20 cellular contexts compared by ENCODE assay signal in genomic region chr7:37395618-37396259, GRCh38. TPM values are rescaled to one million over a fixed set of nuclear protein-coding genes. Genes with fewer than 3 reads are reported as not detected.
DNase-seq lines count a peak whose midpoint lies in the region; ATAC-seq and TF ChIP-seq lines count a peak whose summit lies in the region.
"Had no signal": no experiment of that assay in that cellular context is flagged by ENCODE, and none has a peak within 500 bp of the region (broad histone marks: within the 10 kb centered on the region; RNA-seq: fewer than 3 reads in every experiment).

No MANE protein-coding gene starts in this region.

- peak overlapping the region; percentile 14 for H3K27ac Mint-ChIP-seq in activated naive CD8-positive, alpha-beta T cell
- no peak overlapping the region for H3K27ac Mint-ChIP-seq in activated naive CD8-positive, alpha-beta T cell treated with anti-CD3 and anti-CD28 coated beads for 36 hours
- peak overlapping the region; percentile 48 for H3K27ac Mint-ChIP-seq in endodermal cell
- peak overlapping the region; percentile 23 for H3K27ac Mint-ChIP-seq in stimulated activated naive CD8-positive, alpha-beta T cell treated with anti-CD3 and anti-CD28 coated beads, Interleukin-15, Interleukin-2, amounts not matched to agents 100 ng/mL and 50 ng/mL, for 24 hours

- H3K4me3 ChIP-seq in KMS-11 (IDR thresholded peaks at IDR 0.05; ENCODE audit: insufficient read depth, low read depth, low read length) (no peak overlapping the region), endodermal cell (ENCODE audit: low read length) (no peak overlapping the region), neuronal stem cell (ENCODE audit: low read length in 2 of 2) (no peak overlapping the region)
- H3K4me3 ChIP-seq: ascending aorta, esophagus muscularis mucosa, HAP-1, PC-9, psoas muscle had no signal

- peak overlapping the region; percentile 32 for H3K9ac ChIP-seq in KMS-11
- H3K9ac ChIP-seq in endodermal cell (ENCODE audit: extremely low read depth, low read length, poor library complexity, severe bottlenecking), result no peak overlapping the region
- H3K9ac ChIP-seq in neuronal stem cell (ENCODE audit: low read depth, low read length, poor library complexity), result no peak overlapping the region

- intact Hi-C loops in Right ventricle myocardium inferior (cut with DNase I), result no loop called here

- H3K27me3 Mint-ChIP-seq in activated naive CD8-positive, alpha-beta T cell, result no peaks in the 10 kb centered on the region
- no peaks in the 10 kb centered on the region for H3K27me3 Mint-ChIP-seq in activated naive CD8-positive, alpha-beta T cell treated with anti-CD3 and anti-CD28 coated beads for 36 hours
- H3K27me3 Mint-ChIP-seq in endodermal cell (ENCODE audit: insufficient read depth), result no peaks in the 10 kb centered on the region
- no peaks in the 10 kb centered on the region for H3K27me3 Mint-ChIP-seq in stimulated activated naive CD8-positive, alpha-beta T cell treated with anti-CD3 and anti-CD28 coated beads, Interleukin-15, Interleukin-2, amounts not matched to agents 100 ng/mL and 50 ng/mL, for 24 hours
- H3K27me3 Mint-ChIP-seq: central memory CD8-positive, alpha-beta T cell; T-cell had no signal

- H3K9me3 Mint-ChIP-seq in activated naive CD8-positive, alpha-beta T cell (ENCODE audit: low read depth), result no peaks in the 10 kb centered on the region
- peaks cover 2% of the 10 kb centered on the region for H3K9me3 Mint-ChIP-seq in activated naive CD8-positive, alpha-beta T cell treated with anti-CD3 and anti-CD28 coated beads for 36 hours
- H3K9me3 Mint-ChIP-seq in endodermal cell, result no peaks in the 10 kb centered on the region
- peaks cover 4% of the 10 kb centered on the region for H3K9me3 Mint-ChIP-seq in stimulated activated naive CD8-positive, alpha-beta T cell treated with anti-CD3 and anti-CD28 coated beads, Interleukin-15, Interleukin-2, amounts not matched to agents 100 ng/mL and 50 ng/mL, for 24 hours
- H3K9me3 Mint-ChIP-seq: central memory CD8-positive, alpha-beta T cell; T-cell had no signal

- no peak overlapping the region for H3K18ac ChIP-seq in neuronal stem cell (ENCODE audit: low read length)

- H2AFZ ChIP-seq in KMS-11 (ENCODE audit: low read depth) (peak overlapping the region; percentile 23; the same call in 1 of the 2 replicates), neuronal stem cell (ENCODE audit: low read length) (no peak overlapping the region)
- H2AFZ ChIP-seq: PC-9 had no signal

- H3K14ac ChIP-seq in neuronal stem cell (ENCODE audit: low read length), result no peak overlapping the region

- H3K27ac ChIP-seq in KMS-11, result peak overlapping the region; percentile 80
- H3K27ac ChIP-seq in endodermal cell (ENCODE audit: low read depth, low read length), result no peak overlapping the region
- H3K27ac ChIP-seq in neuronal stem cell (replicated peaks; ENCODE audit: low read length), result no peak overlapping the region
- H3K27ac ChIP-seq: ascending aorta, esophagus muscularis mucosa, PC-9, psoas muscle had no signal

- H3K4me3 Mint-ChIP-seq in activated naive CD8-positive, alpha-beta T cell, result no peak overlapping the region
- H3K4me3 Mint-ChIP-seq in activated naive CD8-positive, alpha-beta T cell treated with anti-CD3 and anti-CD28 coated beads for 36 hours, result no peak overlapping the region
- H3K4me3 Mint-ChIP-seq in endodermal cell, result no peak overlapping the region
- H3K4me3 Mint-ChIP-seq in stimulated activated naive CD8-positive, alpha-beta T cell treated with anti-CD3 and anti-CD28 coated beads, Interleukin-15, Interleukin-2, amounts not matched to agents 100 ng/mL and 50 ng/mL, for 24 hours, result no peak overlapping the region
- H3K4me3 Mint-ChIP-seq: central memory CD8-positive, alpha-beta T cell had no signal

- peaks cover 5% of the 10 kb centered on the region for H3K36me3 Mint-ChIP-seq in activated naive CD8-positive, alpha-beta T cell
- peaks cover 5% of the 10 kb centered on the region for H3K36me3 Mint-ChIP-seq in activated naive CD8-positive, alpha-beta T cell treated with anti-CD3 and anti-CD28 coated beads for 36 hours
- no peaks in the 10 kb centered on the region for H3K36me3 Mint-ChIP-seq in endodermal cell (ENCODE audit: low read depth)
- peaks cover 5% of the 10 kb centered on the region for H3K36me3 Mint-ChIP-seq in stimulated activated naive CD8-positive, alpha-beta T cell treated with anti-CD3 and anti-CD28 coated beads, Interleukin-15, Interleukin-2, amounts not matched to agents 100 ng/mL and 50 ng/mL, for 24 hours (ENCODE audit: low read depth)

- H3K23ac ChIP-seq in neuronal stem cell (ENCODE audit: low read depth, low read length, poor library complexity), result no peak overlapping the region

- no peak overlapping the region for H2BK15ac ChIP-seq in neuronal stem cell (ENCODE audit: low read length)

- H3K9me3 ChIP-seq in endodermal cell (ENCODE audit: control insufficient read depth, low read length) (no peaks in the 10 kb centered on the region), neuronal stem cell (replicated peaks in 1 of 2; ENCODE audit: control insufficient read depth in 2 of 2, insufficient read depth in 1 of 2, low read depth in 1 of 2, low read length in 2 of 2) (no peaks in the 10 kb centered on the region)
- H3K9me3 ChIP-seq: ascending aorta, esophagus muscularis mucosa, HAP-1, psoas muscle had no signal

- no peak overlapping the region for H4K91ac ChIP-seq in neuronal stem cell (ENCODE audit: low read depth, low read length, poor library complexity)

- no peak overlapping the region for H2AK5ac ChIP-seq in neuronal stem cell (ENCODE audit: low read depth, low read length)

- no peak overlapping the region for H4K8ac ChIP-seq in neuronal stem cell (ENCODE audit: low read depth, low read length)

- no peak for DNase-seq in activated naive CD8-positive, alpha-beta T cell treated with anti-CD3 and anti-CD28 coated beads for 36 hours
- no peak for DNase-seq in endodermal cell
- no peak for DNase-seq in Right ventricle myocardium inferior (ENCODE audit: missing footprints)
- DNase-seq in neuronal stem cell (ENCODE audit: low spot score), result no peak
- DNase-seq: activated gamma-delta T cell, mesendoderm, NCI-H1092, NCI-H1930, NCI-H226, NCI-H774, PC-9, psoas muscle, T-cell had no signal

- H4K20me1 ChIP-seq in KMS-11 (ENCODE audit: insufficient read depth), result no peaks in the 10 kb centered on the region

- H3K4me1 Mint-ChIP-seq in activated naive CD8-positive, alpha-beta T cell (ENCODE audit: low read depth), result peaks cover 68% of the 10 kb centered on the region
- H3K4me1 Mint-ChIP-seq in activated naive CD8-positive, alpha-beta T cell treated with anti-CD3 and anti-CD28 coated beads for 36 hours, result peaks cover 43% of the 10 kb centered on the region
- H3K4me1 Mint-ChIP-seq in endodermal cell, result peaks cover 78% of the 10 kb centered on the region
- peaks cover 64% of the 10 kb centered on the region for H3K4me1 Mint-ChIP-seq in stimulated activated naive CD8-positive, alpha-beta T cell treated with anti-CD3 and anti-CD28 coated beads, Interleukin-15, Interleukin-2, amounts not matched to agents 100 ng/mL and 50 ng/mL, for 24 hours (ENCODE audit: low read depth)

- TF ChIP-seq CTCF in KMS-11 (conservative IDR thresholded peaks at IDR 0.05; ENCODE audit: low read depth, low read length), result no peak
- no peak for TF ChIP-seq CTCF in endodermal cell (conservative IDR thresholded peaks at IDR 0.05)

- H3K27me3 ChIP-seq in KMS-11 (ENCODE audit: insufficient read depth, low read depth) (no peaks in the 10 kb centered on the region), endodermal cell (ENCODE audit: control insufficient read depth, insufficient read depth, low read length, poor library complexity, severe bottlenecking) (no peaks in the 10 kb centered on the region), neuronal stem cell (ENCODE audit: control insufficient read depth in 3 of 3, insufficient read depth in 3 of 3, low read depth in 1 of 3, low read length in 3 of 3) (no peaks in the 10 kb centered on the region)
- H3K27me3 ChIP-seq: ascending aorta had no signal

- ATAC-seq in Right ventricle myocardium inferior, result no peak
- ATAC-seq: psoas muscle had no signal

- no peaks in the 10 kb centered on the region for H3K79me1 ChIP-seq in neuronal stem cell (ENCODE audit: low read depth, low read length)

- no peak overlapping the region for H2BK12ac ChIP-seq in neuronal stem cell (ENCODE audit: low read length)

- H3K4me2 ChIP-seq in KMS-11 (peak overlapping the region; percentile 74), neuronal stem cell (ENCODE audit: insufficient read depth, low read length, poor library complexity, severe bottlenecking) (no peak overlapping the region)
- H3K4me2 ChIP-seq: PC-9 had no signal

- no peak overlapping the region for H2BK120ac ChIP-seq in neuronal stem cell (ENCODE audit: low read depth, low read length)

- H2BK5ac ChIP-seq in neuronal stem cell (ENCODE audit: low read length), result no peak overlapping the region

- H3K79me2 ChIP-seq in KMS-11 (ENCODE audit: insufficient read depth, low read depth), result no peaks in the 10 kb centered on the region

- no peaks in the 10 kb centered on the region for H3K36me3 ChIP-seq in KMS-11 (ENCODE audit: insufficient read depth)
- H3K36me3 ChIP-seq in endodermal cell (ENCODE audit: control insufficient read depth, insufficient read depth, low read length), result no peaks in the 10 kb centered on the region
- H3K36me3 ChIP-seq in neuronal stem cell (replicated peaks in 1 of 2; ENCODE audit: control insufficient read depth in 2 of 2, insufficient read depth in 2 of 2, low read length in 2 of 2), result no peaks in the 10 kb centered on the region
- H3K36me3 ChIP-seq: ascending aorta, esophagus muscularis mucosa, HAP-1 had no signal

- no peak overlapping the region for H3K4ac ChIP-seq in neuronal stem cell (ENCODE audit: low read length)

- H3K4me1 ChIP-seq in KMS-11 (ENCODE audit: low read depth, poor library complexity, severe bottlenecking) (peaks cover 36% of the 10 kb centered on the region), endodermal cell (ENCODE audit: control insufficient read depth, insufficient read depth, low read length) (peaks cover 40% of the 10 kb centered on the region), neuronal stem cell (ENCODE audit: control insufficient read depth in 2 of 2, insufficient read depth in 1 of 2, low read depth in 1 of 2, low read length in 2 of 2) (peaks cover under 1 to 1% of the 10 kb centered on the region in 2 donors)
- H3K4me1 ChIP-seq: ascending aorta, HAP-1, psoas muscle had no signal

- 89% methylated on average over 1 of the region's 1 CpG; no CpG with 5 or more reads in 1 of the 2 experiments for WGBS in endodermal cell (ENCODE audit: insufficient coverage in 1 of 2, insufficient read length in 1 of 2), 2 experiments
- WGBS in neuronal stem cell (ENCODE audit: extremely low coverage in 2 of 2, insufficient read length in 2 of 2, insufficient replicate concordance in 1 of 2), 2 donors, result no CpG with 5 or more reads among the region's 1 CpG

RNA-seq across cellular contexts. Expression of gene ELMO1, which starts 52.9 kb away (rescaled TPM):
- 10 to 100 TPM; 68.0 to 74.4 TPM for total RNA-seq in activated naive CD8-positive, alpha-beta T cell treated with anti-CD3 and anti-CD28 coated beads for 36 hours
- total RNA-seq in endodermal cell (100 to 1,000 TPM; 120 to 131 TPM), Right ventricle myocardium inferior (13.8 TPM)
- 16.6 TPM for polyA plus RNA-seq in endodermal cell (2013, experiment 1 of 2)
- 21.5 TPM for polyA plus RNA-seq in endodermal cell (2013, experiment 2 of 2)
- polyA plus RNA-seq in neuronal stem cell (2013, experiment 1 of 2), result 8.2 TPM
- 7.3 TPM for polyA plus RNA-seq in neuronal stem cell (2013, experiment 2 of 2)
